ENCODE assay signal across 1 cellular context in the genomic region with DNA sequence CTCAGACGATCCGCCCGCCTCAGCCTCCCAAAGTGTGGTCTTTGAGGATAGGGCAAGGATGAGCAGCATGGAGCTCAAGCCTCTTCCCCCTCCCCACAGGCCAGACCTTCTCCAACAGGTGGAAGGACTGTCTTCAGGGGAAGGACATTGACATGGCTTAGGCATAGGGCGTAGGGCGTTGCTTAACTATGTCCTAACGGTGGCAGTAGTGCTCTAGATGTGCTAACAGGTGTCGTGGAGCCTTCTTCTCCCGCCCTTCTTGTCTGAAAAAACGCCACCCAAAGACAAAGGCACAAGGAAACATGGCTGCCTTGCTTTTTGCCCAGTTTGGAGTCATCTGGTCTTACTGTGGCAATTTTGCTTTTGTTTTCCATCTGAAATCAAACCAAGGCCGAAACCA.
TF ChIP-seq lines count a peak whose summit lies in the region.

No MANE protein-coding gene starts in this region.

TF ChIP-seq in HepG2, 621 proteins besides CTCF, POLR2A, EP300 and RAD21 (continued from another document):
- TF ChIP-seq, protein P1, sequence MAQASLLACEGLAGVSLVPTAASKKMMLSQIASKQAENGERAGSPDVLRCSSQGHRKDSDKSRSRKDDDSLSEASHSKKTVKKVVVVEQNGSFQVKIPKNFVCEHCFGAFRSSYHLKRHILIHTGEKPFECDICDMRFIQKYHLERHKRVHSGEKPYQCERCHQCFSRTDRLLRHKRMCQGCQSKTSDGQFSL (CRISPR knock-in tag; IDR thresholded peaks at IDR 0.05) = no peak
- no peak for TF ChIP-seq ZFP90 (CRISPR knock-in tag; IDR thresholded peaks at IDR 0.05; ENCODE audit: borderline replicate concordance)
- no peak for TF ChIP-seq YEATS2 (CRISPR knock-in tag; IDR thresholded peaks at IDR 0.05; ENCODE audit: borderline replicate concordance)
- TF ChIP-seq, protein P2, sequence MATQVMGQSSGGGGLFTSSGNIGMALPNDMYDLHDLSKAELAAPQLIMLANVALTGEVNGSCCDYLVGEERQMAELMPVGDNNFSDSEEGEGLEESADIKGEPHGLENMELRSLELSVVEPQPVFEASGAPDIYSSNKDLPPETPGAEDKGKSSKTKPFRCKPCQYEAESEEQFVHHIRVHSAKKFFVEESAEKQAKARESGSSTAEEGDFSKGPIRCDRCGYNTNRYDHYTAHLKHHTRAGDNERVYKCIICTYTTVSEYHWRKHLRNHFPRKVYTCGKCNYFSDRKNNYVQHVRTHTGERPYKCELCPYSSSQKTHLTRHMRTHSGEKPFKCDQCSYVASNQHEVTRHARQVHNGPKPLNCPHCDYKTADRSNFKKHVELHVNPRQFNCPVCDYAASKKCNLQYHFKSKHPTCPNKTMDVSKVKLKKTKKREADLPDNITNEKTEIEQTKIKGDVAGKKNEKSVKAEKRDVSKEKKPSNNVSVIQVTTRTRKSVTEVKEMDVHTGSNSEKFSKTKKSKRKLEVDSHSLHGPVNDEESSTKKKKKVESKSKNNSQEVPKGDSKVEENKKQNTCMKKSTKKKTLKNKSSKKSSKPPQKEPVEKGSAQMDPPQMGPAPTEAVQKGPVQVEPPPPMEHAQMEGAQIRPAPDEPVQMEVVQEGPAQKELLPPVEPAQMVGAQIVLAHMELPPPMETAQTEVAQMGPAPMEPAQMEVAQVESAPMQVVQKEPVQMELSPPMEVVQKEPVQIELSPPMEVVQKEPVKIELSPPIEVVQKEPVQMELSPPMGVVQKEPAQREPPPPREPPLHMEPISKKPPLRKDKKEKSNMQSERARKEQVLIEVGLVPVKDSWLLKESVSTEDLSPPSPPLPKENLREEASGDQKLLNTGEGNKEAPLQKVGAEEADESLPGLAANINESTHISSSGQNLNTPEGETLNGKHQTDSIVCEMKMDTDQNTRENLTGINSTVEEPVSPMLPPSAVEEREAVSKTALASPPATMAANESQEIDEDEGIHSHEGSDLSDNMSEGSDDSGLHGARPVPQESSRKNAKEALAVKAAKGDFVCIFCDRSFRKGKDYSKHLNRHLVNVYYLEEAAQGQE (IDR thresholded peaks at IDR 0.05; ENCODE audit: borderline replicate concordance in 1 of 2, low read depth in 1 of 2, low read length in 2 of 2) = no peak
- TF ChIP-seq ZNF20 (CRISPR knock-in tag; IDR thresholded peaks at IDR 0.05) = no peak
